Comparison of ENCODE assay signal across 29 cellular contexts in the genomic region with DNA sequence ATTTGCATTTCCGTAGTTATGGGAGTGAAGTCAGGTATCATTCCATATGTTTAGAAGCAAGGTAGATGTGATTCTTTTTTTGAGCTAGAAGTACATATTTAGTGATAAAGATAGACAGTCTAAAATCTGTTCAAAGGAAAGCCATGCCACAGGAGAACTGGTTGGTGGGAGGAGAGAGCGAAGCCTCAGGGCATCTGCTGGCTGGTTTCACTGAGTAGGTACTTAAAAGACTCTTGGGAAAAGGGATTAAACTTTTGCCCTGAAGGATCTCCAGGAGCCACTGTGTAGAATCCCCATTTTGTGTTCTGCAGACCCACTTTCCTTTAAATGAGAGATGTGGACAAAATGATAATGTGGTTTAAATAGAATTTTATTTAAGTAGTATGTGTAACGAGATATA.
"Had no signal": no experiment of that assay in that cellular context is flagged by ENCODE, and none has a peak within 500 bp of the region (broad histone marks: within the 10 kb centered on the region; RNA-seq: fewer than 3 reads in every experiment).

No MANE protein-coding gene starts in this region.

- ATAC-seq: sciatic nerve; stimulated activated effector memory CD8-positive, alpha-beta T cell treated with anti-CD3 and anti-CD28 coated beads, Interleukin-12 subunit alpha, Interleukin-12 subunit beta, amount 100 ng/mL, for 72 hours had no signal

- H3K36me3 ChIP-seq: left ventricle myocardium inferior, ovary, prostate gland, thoracic aorta, uterus had no signal

- FAIRE-seq: bronchial epithelial cell, endometrium, frontal cortex had no signal

- H3K36me3 Mint-ChIP-seq: activated naive CD4-positive, alpha-beta T cell treated with anti-CD3 and anti-CD28 coated beads, Interleukin-2, amount 10 ng/mL, durations not matched to agents 7 days and 5 days; stimulated activated effector memory CD8-positive, alpha-beta T cell treated with anti-CD3 and anti-CD28 coated beads, Interleukin-12 subunit alpha, Interleukin-12 subunit beta, amount 100 ng/mL, for 72 hours had no signal

- H3K4me1 ChIP-seq: left ventricle myocardium inferior, prostate gland, uterus had no signal

- H3K27ac ChIP-seq: left ventricle myocardium inferior, ovary, prostate gland, skin epidermis, thoracic aorta, uterus had no signal

- H3K4me3 ChIP-seq: left ventricle myocardium inferior, lung, ovary, prostate gland, skin epidermis, thoracic aorta, uterus had no signal

- H3K4me3 Mint-ChIP-seq: activated B cell treated with CpG ODN at 0.5 μM for 24 hours; activated naive CD4-positive, alpha-beta T cell treated with anti-CD3 and anti-CD28 coated beads, Interleukin-2, amount 10 ng/mL, durations not matched to agents 7 days and 5 days; activated T-helper 1 cell treated with anti-CD3 and anti-CD28 coated beads, Interleukin-12 subunit alpha, Interleukin-12 subunit beta, Interleukin-2, Interleukin-4 antibody, amounts not matched to agents 30 ng/mL and 10 ng/mL and 1 ng/mL, durations not matched to agents 14 hours and 24 hours and 36 hours; central memory CD8-positive, alpha-beta T cell; dendritic cell treated with granulocyte-macrophage colony-stimulating factor and Interleukin-4, amounts not matched to agents 40 ng/mL and 50 ng/mL, for 4 days; nephron; stimulated activated effector memory CD8-positive, alpha-beta T cell treated with anti-CD3 and anti-CD28 coated beads, Interleukin-12 subunit alpha, Interleukin-12 subunit beta, amount 100 ng/mL, for 72 hours; stimulated activated naive CD8-positive, alpha-beta T cell treated with anti-CD3 and anti-CD28 coated beads, Interleukin-15, Interleukin-2, amounts not matched to agents 100 ng/mL and 50 ng/mL, for 24 hours had no signal

- H3K27me3 ChIP-seq: ovary, uterus had no signal

- DNase-seq: activated B cell treated with CpG ODN at 0.5 μM for 24 hours; activated CD4-positive, alpha-beta T cell treated with anti-CD3 and anti-CD28 coated beads, Interleukin-2, amount 50 U/mL, for 1 hour; activated effector memory CD4-positive, alpha-beta T cell treated with anti-CD3 and anti-CD28 coated beads, Interleukin-2, amount 50 U/mL, for 16 hours; activated naive CD4-positive, alpha-beta T cell treated with anti-CD3 and anti-CD28 coated beads, Interleukin-2, amount 10 ng/mL, durations not matched to agents 7 days and 5 days; activated T-cell treated with anti-CD3 and anti-CD28 coated beads for 4 hours; amniotic stem cell; effector CD4-positive, alpha-beta T cell; islet precursor cell; left ventricle myocardium inferior; mesendoderm; ovary; retina; stimulated activated CD4-positive, alpha-beta T cell treated with anti-CD3 and anti-CD28 coated beads, Interleukin-4, amount 100 ng/mL, for 24 hours; trophoblast cell; uterus had no signal

- H3K9me3 ChIP-seq: left ventricle myocardium inferior, ovary, prostate gland, thoracic aorta, uterus had no signal

- H3K27ac Mint-ChIP-seq: activated B cell treated with CpG ODN at 0.5 μM for 24 hours; activated naive CD4-positive, alpha-beta T cell treated with anti-CD3 and anti-CD28 coated beads, Interleukin-2, amount 10 ng/mL, durations not matched to agents 7 days and 5 days; activated T-helper 1 cell treated with anti-CD3 and anti-CD28 coated beads, Interleukin-12 subunit alpha, Interleukin-12 subunit beta, Interleukin-2, Interleukin-4 antibody, amounts not matched to agents 30 ng/mL and 10 ng/mL and 1 ng/mL, durations not matched to agents 14 hours and 24 hours and 36 hours; dendritic cell treated with granulocyte-macrophage colony-stimulating factor and Interleukin-4, amounts not matched to agents 40 ng/mL and 50 ng/mL, for 4 days; stimulated activated effector memory CD8-positive, alpha-beta T cell treated with anti-CD3 and anti-CD28 coated beads, Interleukin-12 subunit alpha, Interleukin-12 subunit beta, amount 100 ng/mL, for 72 hours; stimulated activated naive CD8-positive, alpha-beta T cell treated with anti-CD3 and anti-CD28 coated beads, Interleukin-15, Interleukin-2, amounts not matched to agents 100 ng/mL and 50 ng/mL, for 24 hours had no signal

- H3K9me3 Mint-ChIP-seq: activated B cell treated with CpG ODN at 0.5 μM for 24 hours; activated naive CD4-positive, alpha-beta T cell treated with anti-CD3 and anti-CD28 coated beads, Interleukin-2, amount 10 ng/mL, durations not matched to agents 7 days and 5 days; activated T-helper 1 cell treated with anti-CD3 and anti-CD28 coated beads, Interleukin-12 subunit alpha, Interleukin-12 subunit beta, Interleukin-2, Interleukin-4 antibody, amounts not matched to agents 30 ng/mL and 10 ng/mL and 1 ng/mL, durations not matched to agents 14 hours and 24 hours and 36 hours; central memory CD8-positive, alpha-beta T cell; dendritic cell treated with granulocyte-macrophage colony-stimulating factor and Interleukin-4, amounts not matched to agents 40 ng/mL and 50 ng/mL, for 4 days; stimulated activated effector memory CD8-positive, alpha-beta T cell treated with anti-CD3 and anti-CD28 coated beads, Interleukin-12 subunit alpha, Interleukin-12 subunit beta, amount 100 ng/mL, for 72 hours; stimulated activated naive CD8-positive, alpha-beta T cell treated with anti-CD3 and anti-CD28 coated beads, Interleukin-15, Interleukin-2, amounts not matched to agents 100 ng/mL and 50 ng/mL, for 24 hours had no signal
